In genomic region chr15:65115086-65115485, GRCh38 we compare ENCODE assay signal across 25 cellular contexts. TPM values are rescaled to one million over a fixed set of nuclear protein-coding genes. Genes with fewer than 3 reads are reported as not detected.
DNase-seq lines count a peak whose midpoint lies in the region; ATAC-seq and TF ChIP-seq lines count a peak whose summit lies in the region.
"Had no signal": no experiment of that assay in that cellular context is flagged by ENCODE, and none has a peak within 500 bp of the region (broad histone marks: within the 10 kb centered on the region; RNA-seq: fewer than 3 reads in every experiment).

Gene UBAP1L, minus strand, starts transcription at chr15:65115200. Its CDS starts 8,985 bp downstream, at chr15:65106215.

- WGBS in thyroid gland, 2 donors, result 93 to 95% methylated on average over 2 of the region's 2 CpGs

- no peak for TF ChIP-seq POLR2A in gastrocnemius medialis (IDR thresholded peaks at IDR 0.05)
- no peak for TF ChIP-seq POLR2A in thyroid gland (IDR thresholded peaks at IDR 0.05)

- ATAC-seq in gastrocnemius medialis (peak; percentile 39 to 83), HG03460 (IDR thresholded peaks at IDR 0.05; ENCODE audit: unreplicated experiment) (no peak)
- ATAC-seq: foreskin keratinocyte, Panc1 had no signal

- peaks cover 2 to 56% of the 10 kb centered on the region in 2 donors for H3K36me3 ChIP-seq in gastrocnemius medialis
- peaks cover 64% of the 10 kb centered on the region for H3K36me3 ChIP-seq in effector memory CD4-positive, alpha-beta T cell (ENCODE audit: control insufficient read depth, insufficient read depth, low read length)
- peaks cover 40 to 42% of the 10 kb centered on the region in 2 donors for H3K36me3 ChIP-seq in thyroid gland

- H3K27me3 ChIP-seq in dorsolateral prefrontal cortex (no peaks in the 10 kb centered on the region), gastrocnemius medialis (no peaks in the 10 kb centered on the region), thyroid gland (no peaks in the 10 kb centered on the region)
- no peaks in the 10 kb centered on the region for H3K27me3 ChIP-seq in effector memory CD4-positive, alpha-beta T cell (replicated peaks; ENCODE audit: control insufficient read depth, insufficient read depth, low read length, poor library complexity, severe bottlenecking)
- H3K27me3 ChIP-seq: BLaER1, foreskin keratinocyte had no signal

- intact Hi-C loops in dorsolateral prefrontal cortex (cut with DNase I) (no loop called here), gastrocnemius medialis (cut with DNase I; ENCODE audit: low total_unique reads) (no loop called here), thyroid gland (cut with DNase I) (no loop called here)

- no peak within 1 kb of the TSS for H3K27ac ChIP-seq in dorsolateral prefrontal cortex
- H3K27ac ChIP-seq in gastrocnemius medialis, result peak within 1 kb of the TSS in 1 of 4 donors; percentile 21
- H3K27ac ChIP-seq in effector memory CD4-positive, alpha-beta T cell (ENCODE audit: insufficient read depth, low read length, poor library complexity, severe bottlenecking), result no peak within 1 kb of the TSS
- no peak within 1 kb of the TSS for H3K27ac ChIP-seq in thyroid gland
- H3K27ac ChIP-seq: BLaER1, epithelial cell of prostate, foreskin keratinocyte, SK-N-MC had no signal

- DNase-seq in NCI-H2227 (lab: John Stamatoyannopoulos, UW; ENCODE audit: unreplicated experiment), result peak; percentile 5
- DNase-seq in NCI-H2227 treated with DMSO at 0.1 percent for 48 hours (lab: John Stamatoyannopoulos, UW), result no peak
- DNase-seq in NCI-H2171 (lab: John Stamatoyannopoulos, UW), result peak; percentile 45
- DNase-seq in dorsolateral prefrontal cortex, result no peak
- no peak for DNase-seq in gastrocnemius medialis
- no peak for DNase-seq in effector memory CD4-positive, alpha-beta T cell
- DNase-seq in thyroid gland, result no peak
- DNase-seq: activated B cell treated with CpG ODN at 0.5 μM for 24 hours; activated CD4-positive, alpha-beta T cell treated with anti-CD3 and anti-CD28 coated beads, Interleukin-2, amount 50 U/mL, for 48 hours; activated gamma-delta T cell treated with Interleukin-2 at 50 U/mL for 16 hours; activated T-cell treated with anti-CD3 and anti-CD28 coated beads for 4 hours; amygdala; foreskin keratinocyte; GDM1; hippocampal formation; MM.1S; NCI-H774; nucleus accumbens; retina; substantia nigra had no signal

- in situ Hi-C loops in gastrocnemius medialis (cut with MboI; ENCODE audit: low sequenced_read_pairs in 4 of 4), result no loop called here

- H3K9me3 ChIP-seq in gastrocnemius medialis, result no peaks in the 10 kb centered on the region
- no peaks in the 10 kb centered on the region for H3K9me3 ChIP-seq in effector memory CD4-positive, alpha-beta T cell (ENCODE audit: control insufficient read depth, low read length)
- no peaks in the 10 kb centered on the region for H3K9me3 ChIP-seq in thyroid gland
- H3K9me3 ChIP-seq: BLaER1 had no signal

- H3K4me1 ChIP-seq in gastrocnemius medialis (peaks cover 0 to 15% of the 10 kb centered on the region in 2 donors), thyroid gland (no peaks in the 10 kb centered on the region)
- H3K4me1 ChIP-seq in effector memory CD4-positive, alpha-beta T cell (ENCODE audit: control insufficient read depth, insufficient read depth, low read length, poor library complexity, severe bottlenecking), result no peaks in the 10 kb centered on the region
- H3K4me1 ChIP-seq: BLaER1, foreskin keratinocyte had no signal

- H3K4me3 ChIP-seq in dorsolateral prefrontal cortex (no peak within 1 kb of the TSS), gastrocnemius medialis (no peak within 1 kb of the TSS), thyroid gland (replicated peaks in 1 of 3) (no peak within 1 kb of the TSS)
- no peak within 1 kb of the TSS for H3K4me3 ChIP-seq in effector memory CD4-positive, alpha-beta T cell (ENCODE audit: insufficient read depth, low read depth, low read length, poor library complexity, severe bottlenecking)
- H3K4me3 ChIP-seq: BLaER1, SK-N-MC had no signal

- TF ChIP-seq CTCF in dorsolateral prefrontal cortex (IDR thresholded peaks at IDR 0.05 in 54 of 56, conservative IDR thresholded peaks at IDR 0.05 in 2 of 56; ENCODE audit: low read depth in 1 of 56, partially characterized antibody in 56 of 56) (no peak), gastrocnemius medialis (IDR thresholded peaks at IDR 0.05 in 4 of 5, conservative IDR thresholded peaks at IDR 0.05 in 1 of 5) (no peak), thyroid gland (IDR thresholded peaks at IDR 0.05) (no peak)

RNA-seq across cellular contexts. Expression of gene UBAP1L, which starts in this region (rescaled TPM):
- 10 to 100 TPM; 22.1 to 53.1 (median 36.5) TPM for total RNA-seq in dorsolateral prefrontal cortex
- 1 to 10 TPM in 2 of 4 donors, under 1 TPM in 2; 0.65 to 3.3 (median 1.4) TPM for total RNA-seq in gastrocnemius medialis
- total RNA-seq in thyroid gland, result 10 to 100 TPM in 1 of 4 donors, 1 to 10 TPM in 3; 8.1 to 12.6 (median 8.8) TPM

Comparison
In these comparisons a context has a peak if more than half of its experiments do, and no peak if none do; other contexts are left out.
1. DNase-seq: peak in NCI-H2227 (single experiment) and NCI-H2171 (single experiment); none in NCI-H2227 treated with DMSO at 0.1 percent for 48 hours (single experiment), dorsolateral prefrontal cortex (0 of 10), gastrocnemius medialis (0 of 2), effector memory CD4-positive, alpha-beta T cell (0 of 3) and thyroid gland (0 of 2).